Comparison of ENCODE assay signal across 8 cellular contexts in the genomic region with DNA sequence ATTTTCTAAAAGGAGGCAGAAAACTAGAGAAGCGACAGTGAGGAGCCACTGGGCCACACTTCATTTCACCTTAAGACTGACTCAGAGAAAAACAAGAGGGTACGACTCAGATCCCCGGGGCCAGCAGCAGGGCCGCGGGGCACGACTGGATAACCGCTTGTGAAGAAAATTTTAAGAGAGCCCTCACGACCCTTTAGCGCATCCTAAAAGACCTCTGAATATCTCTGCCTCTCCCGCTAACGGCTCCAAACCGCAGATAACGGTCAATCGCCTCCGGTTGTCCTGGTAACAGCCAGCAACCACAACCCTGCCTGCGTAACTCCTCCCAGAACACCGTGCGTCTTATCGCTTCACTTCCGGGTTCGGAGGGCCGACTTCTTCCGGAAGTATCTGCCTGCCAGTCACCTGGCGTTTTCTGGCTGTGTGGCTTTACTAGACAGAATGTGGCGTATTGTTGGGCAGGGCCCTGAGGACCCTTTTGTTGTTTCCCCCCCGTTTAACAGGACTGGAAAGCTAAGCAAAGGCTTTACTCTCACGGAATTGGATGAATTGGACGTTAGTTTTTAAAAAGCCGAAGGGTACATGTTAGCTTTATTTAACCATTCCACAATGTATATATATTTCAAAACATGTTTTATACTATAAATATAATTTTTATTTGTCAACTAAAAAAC.
DNase-seq lines count a peak whose midpoint lies in the region; ATAC-seq and TF ChIP-seq lines count a peak whose summit lies in the region.

No MANE protein-coding gene starts in this region.

- ATAC-seq in GM19025 (IDR thresholded peaks at IDR 0.05; ENCODE audit: low read depth, unreplicated experiment) (peak; percentile 100), HG03280 (IDR thresholded peaks at IDR 0.05; ENCODE audit: unreplicated experiment) (peak; percentile 99)

- DNase-seq in AG09319 (ENCODE audit: extremely low read depth, low read depth) (peak; percentile 77), NCI-H345 (lab: John Stamatoyannopoulos, UW) (peak; percentile 96), cerebellar cortex (ENCODE audit: low spot score) (peak; percentile 97), islet precursor cell (peak; percentile 98)
- DNase-seq in activated CD4-positive, CD25-positive, alpha-beta regulatory T cell (lab: John Stamatoyannopoulos, UW): peak; percentile 66 to 81 (median 76)
- DNase-seq in stimulated activated CD4-positive, alpha-beta T cell treated with anti-CD3 and anti-CD28 coated beads, Interleukin-12 subunit alpha, Interleukin-12 subunit beta, amount 100 ng/mL, for 48 hours (ENCODE audit: low read depth in 2 of 3, low spot score in 1 of 3): peak; percentile 84 to 87 (median 86)

- TF ChIP-seq CTCF in AG09319 (IDR thresholded peaks at IDR 0.05; ENCODE audit: low read depth, low read length): no peak

Comparison
In these comparisons a context has a peak if more than half of its experiments do, and no peak if none do; other contexts are left out.
1. Peak in every context shown above with its lines: DNase-seq and ATAC-seq.